Comparison of ENCODE assay signal across 1 cellular context in genomic region chr10:29657719-29658274, GRCh38.
A peak's percentile ranks its signal among the peaks of the same experiment; 100 is the strongest.
TF ChIP-seq lines count a peak whose summit lies in the region.

No MANE protein-coding gene starts in this region.

TF ChIP-seq in HEK293, 187 proteins besides CTCF, POLR2A, EP300 and RAD21 (continued from another document):
- TF ChIP-seq PRDM10 (tag by site-specific recombination; IDR thresholded peaks at IDR 0.05) (peak; percentile 42), TSHZ1 (tag by site-specific recombination; IDR thresholded peaks at IDR 0.05; ENCODE audit: borderline replicate concordance) (peak; percentile 91), ZNF362 (tag by site-specific recombination; IDR thresholded peaks at IDR 0.05) (peak; percentile 67), ZSCAN30 (tag by site-specific recombination; IDR thresholded peaks at IDR 0.05) (0 out of 2 replicates have a peak, but pooled peaks have one; percentile 30), ZNF19 (tag by site-specific recombination; IDR thresholded peaks at IDR 0.05; ENCODE audit: low read depth) (no peak), YY2 (tag by site-specific recombination; IDR thresholded peaks at IDR 0.05) (no peak), ZNF792 (tag by site-specific recombination; IDR thresholded peaks at IDR 0.05) (no peak), ZEB2 (tag by site-specific recombination; IDR thresholded peaks at IDR 0.05) (peak; percentile 91), GLI2 (tag by site-specific recombination; IDR thresholded peaks at IDR 0.05; ENCODE audit: borderline replicate concordance, low read depth) (peak; percentile 36; the same call in 1 of the 2 replicates), ZNF157 (tag by site-specific recombination; IDR thresholded peaks at IDR 0.05) (no peak), FEZF1 (tag by site-specific recombination; IDR thresholded peaks at IDR 0.05) (peak; percentile 98), ZNF580 (tag by site-specific recombination; IDR thresholded peaks at IDR 0.05) (peak; percentile 67), ZNF501 (tag by site-specific recombination; IDR thresholded peaks at IDR 0.05) (peak; percentile 72; the same call in 1 of the 2 replicates), GFI1B (tag by site-specific recombination; IDR thresholded peaks at IDR 0.05) (peak; percentile 100), TRIM28 (IDR thresholded peaks at IDR 0.05; ENCODE audit: borderline replicate concordance, low read length) (peak; percentile 37; the same call in 1 of the 2 replicates), ZNF521 (tag by site-specific recombination; IDR thresholded peaks at IDR 0.05) (no peak), ZNF629 (tag by site-specific recombination; IDR thresholded peaks at IDR 0.05) (peak; percentile 83), ZNF677 (tag by site-specific recombination; IDR thresholded peaks at IDR 0.05) (no peak), ZNF549 (tag by site-specific recombination; IDR thresholded peaks at IDR 0.05) (no peak), ZBTB8A (tag by site-specific recombination; IDR thresholded peaks at IDR 0.05) (no peak), ZBTB44 (tag by site-specific recombination; IDR thresholded peaks at IDR 0.05) (peak; percentile 80), OSR2 (tag by site-specific recombination; IDR thresholded peaks at IDR 0.05) (peak; percentile 91), ZNF837 (tag by site-specific recombination; IDR thresholded peaks at IDR 0.05) (no peak), ZNF518A (tag by site-specific recombination; conservative IDR thresholded peaks at IDR 0.05; ENCODE audit: low read depth) (no peak), RBAK (tag by site-specific recombination; IDR thresholded peaks at IDR 0.05) (no peak)
